8 cellular contexts compared by ENCODE assay signal in the genomic region with DNA sequence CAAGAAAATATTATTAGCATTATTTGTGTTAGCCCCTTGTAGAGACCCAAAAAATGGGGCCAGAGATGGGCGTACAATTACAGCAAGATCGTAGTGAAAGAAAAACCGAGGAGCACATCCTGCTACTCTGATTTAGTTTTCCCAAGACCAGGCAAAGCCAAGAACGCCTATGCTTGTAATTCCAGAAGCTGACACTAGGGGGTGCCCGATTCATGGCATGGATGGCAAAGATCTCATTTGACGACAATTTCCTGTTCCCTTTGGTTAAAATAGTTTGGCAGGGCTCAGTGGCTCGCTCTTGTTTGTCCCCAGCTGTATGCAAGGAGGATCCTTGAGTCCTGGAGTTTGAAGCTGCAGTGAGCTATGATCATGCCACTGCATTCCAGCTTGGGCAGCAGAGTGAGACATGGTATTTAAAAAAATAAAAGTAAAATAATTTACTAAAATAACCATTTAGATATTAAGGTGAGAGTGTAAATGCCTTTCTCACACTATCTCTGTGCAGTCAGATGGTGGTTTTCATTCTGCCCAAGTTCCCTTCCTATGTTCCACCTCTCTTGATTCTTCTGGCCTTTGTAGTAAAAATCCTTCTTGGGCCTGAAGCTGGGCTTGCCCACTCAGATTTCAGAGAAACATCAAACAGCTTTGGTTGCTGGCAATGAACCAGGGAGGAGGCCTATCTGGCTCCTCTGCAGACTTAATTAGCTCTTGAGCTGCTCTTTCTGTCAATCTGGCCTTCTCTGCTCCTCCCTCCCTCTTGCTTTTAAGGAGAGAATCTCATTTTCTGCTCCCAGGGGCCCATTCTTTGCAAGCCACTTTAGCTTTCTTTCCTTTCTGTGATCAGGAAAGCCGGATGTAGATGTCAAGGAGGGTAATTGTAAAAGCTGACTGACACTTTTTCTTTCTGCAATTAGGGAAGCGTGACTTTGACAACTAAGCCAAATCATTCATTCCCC. TPM values are rescaled to one million over a fixed set of nuclear protein-coding genes. Genes with fewer than 3 reads are reported as not detected.
DNase-seq lines count a peak whose midpoint lies in the region; ATAC-seq and TF ChIP-seq lines count a peak whose summit lies in the region.

No MANE protein-coding gene starts in this region.

- H3K9me3 ChIP-seq in CD4-positive, alpha-beta T cell (ENCODE audit: control insufficient read depth, low read length), result peaks cover 5% of the 10 kb centered on the region
- no peaks in the 10 kb centered on the region; the same call in 1 of the 2 replicates for H3K9me3 ChIP-seq in IMR-90 (ENCODE audit: control insufficient read depth, insufficient read depth, low read length)

- H3K27me3 Mint-ChIP-seq in CD4-positive, alpha-beta T cell, result no peaks in the 10 kb centered on the region
- H3K27me3 Mint-ChIP-seq in activated CD4-positive, alpha-beta T cell treated with anti-CD3 and anti-CD28 coated beads for 36 hours, result no peaks in the 10 kb centered on the region
- no peaks in the 10 kb centered on the region for H3K27me3 Mint-ChIP-seq in activated T-helper 2 cell treated with anti-CD3 and anti-CD28 coated beads, Interferon-gamma antibody, Interleukin-2, Interleukin-4, amounts not matched to agents 10 μg/mL and 5 μg/mL and 100 μg/mL, durations not matched to agents 14 hours and 24 hours and 36 hours (ENCODE audit: low read depth)

- intact Hi-C loops in CD4-positive, alpha-beta T cell (cut with DNase I, micrococcal nuclease), result no loop called here
- intact Hi-C loops in IMR-90 (cut with micrococcal nuclease), result no loop called here
- intact Hi-C loops in activated CD4-positive, alpha-beta T cell treated with anti-CD3 and anti-CD28 coated beads for 36 hours (cut with DNase I, micrococcal nuclease), result loop anchor here (1.0 kb wide), 1 partner anchor 73 kb away; no protein-coding TSS in a partner anchor
- intact Hi-C loops in activated T-helper 2 cell treated with anti-CD3 and anti-CD28 coated beads, Interferon-gamma antibody, Interleukin-2, Interleukin-4, amounts not matched to agents 10 μg/mL and 5 μg/mL and 100 μg/mL, durations not matched to agents 14 hours and 24 hours and 36 hours (cut with micrococcal nuclease), result loop anchor here (1.0 kb wide), 1 partner anchor 73 kb away; no protein-coding TSS in a partner anchor

- H3K36me3 ChIP-seq in IMR-90 (ENCODE audit: control insufficient read depth, insufficient read depth, low read length), result no peaks in the 10 kb centered on the region

- H3K9me1 ChIP-seq in IMR-90 (ENCODE audit: insufficient read depth, low read length), result no peaks in the 10 kb centered on the region

- no CpG with 5 or more reads among the region's 9 CpGs for WGBS in IMR-90 (ENCODE audit: extremely low coverage in 2 of 2, insufficient read length in 1 of 2), 2 experiments

- H2BK20ac ChIP-seq in IMR-90 (ENCODE audit: low read depth, low read length), result no peak overlapping the region

- H3K4ac ChIP-seq in IMR-90 (ENCODE audit: low read depth, low read length), result no peak overlapping the region

- H3K27ac ChIP-seq in CD4-positive, alpha-beta T cell (ENCODE audit: low read depth, low read length), result no peak overlapping the region
- H3K27ac ChIP-seq in IMR-90 (ENCODE audit: insufficient read depth, low read length), result no peak overlapping the region

- H2AK9ac ChIP-seq in IMR-90 (replicated peaks; ENCODE audit: low read depth, low read length, poor library complexity), result no peak overlapping the region

- in situ Hi-C loops in IMR-90 (cut with MboI; ENCODE audit: low sequenced_read_pairs), result no loop called here

- no peak overlapping the region for H3K4me2 ChIP-seq in IMR-90 (ENCODE audit: low read depth, low read length)

- POLR2A ChIA-PET in CD4-positive, alpha-beta T cell (lab: Charles Lee), result no interaction called here
- POLR2A ChIA-PET in IMR-90 (lab: Charles Lee; ENCODE audit: unreplicated experiment), result no interaction called here
- POLR2A ChIA-PET in activated CD4-positive, alpha-beta T cell treated with anti-CD3 and anti-CD28 coated beads for 36 hours (lab: Charles Lee), result no interaction called here

- no peak overlapping the region for H2AK5ac ChIP-seq in IMR-90 (ENCODE audit: low read depth, low read length)

- no peak overlapping the region for H2BK120ac ChIP-seq in IMR-90 (ENCODE audit: low read depth, low read length)

- H3K4me1 Mint-ChIP-seq in CD4-positive, alpha-beta T cell (ENCODE audit: low read depth), result no peaks in the 10 kb centered on the region
- H3K4me1 Mint-ChIP-seq in activated CD4-positive, alpha-beta T cell treated with anti-CD3 and anti-CD28 coated beads for 36 hours, result no peaks in the 10 kb centered on the region
- no peaks in the 10 kb centered on the region for H3K4me1 Mint-ChIP-seq in activated T-helper 2 cell treated with anti-CD3 and anti-CD28 coated beads, Interferon-gamma antibody, Interleukin-2, Interleukin-4, amounts not matched to agents 10 μg/mL and 5 μg/mL and 100 μg/mL, durations not matched to agents 14 hours and 24 hours and 36 hours (ENCODE audit: low read depth)

- no peak overlapping the region for H3K56ac ChIP-seq in IMR-90 (ENCODE audit: extremely low read depth, insufficient read depth, low read length)

- no peak overlapping the region for H2AFZ ChIP-seq in IMR-90 (replicated peaks; ENCODE audit: low read length, poor library complexity)

- H4K5ac ChIP-seq in IMR-90 (ENCODE audit: low read depth, low read length), result no peak overlapping the region

- ATAC-seq in CD4-positive, alpha-beta T cell (ENCODE audit: poor library complexity), result no peak
- no peak for ATAC-seq in IMR-90 (ENCODE audit: low read depth)
- ATAC-seq in activated CD4-positive, alpha-beta T cell treated with anti-CD3 and anti-CD28 coated beads for 36 hours, result no peak
- ATAC-seq in HG03342 (IDR thresholded peaks at IDR 0.05; ENCODE audit: unreplicated experiment), result no peak

- dilution Hi-C loops in IMR-90 (cut with HindIII; ENCODE audit: low sequenced_read_pairs, unreplicated experiment), result no loop called here

- no peak overlapping the region for H3K23ac ChIP-seq in IMR-90 (ENCODE audit: low read depth, low read length)

- H3K14ac ChIP-seq in IMR-90 (replicated peaks; ENCODE audit: low read depth, low read length), result no peak overlapping the region

- TF ChIP-seq RAD21 in IMR-90 (IDR thresholded peaks at IDR 0.05; ENCODE audit: low read length), result peak; percentile 6; the same call in 1 of the 2 replicates

- H4K20me1 ChIP-seq in IMR-90 (ENCODE audit: insufficient read depth, low read length), result no peaks in the 10 kb centered on the region

- peak; percentile 51 for TF ChIP-seq CTCF in CD4-positive, alpha-beta T cell (IDR thresholded peaks at IDR 0.05)
- TF ChIP-seq CTCF in IMR-90 (conservative IDR thresholded peaks at IDR 0.05; ENCODE audit: low read depth, low read length) (peak; percentile 29; the same call in 1 of the 2 replicates), fibroblast of mammary gland (conservative IDR thresholded peaks at IDR 0.05; ENCODE audit: control insufficient read depth, insufficient read depth, low read depth, low read length) (peak; percentile 80)

- H3K18ac ChIP-seq in IMR-90 (ENCODE audit: low read depth, low read length), result no peak overlapping the region

- BruUV-seq in IMR-90 (replicated peaks; lab: Mats Ljungman, UMichigan), result no TSS peak

- CTCF ChIA-PET in CD4-positive, alpha-beta T cell (lab: Charles Lee), result interaction anchor here (1.0 to 1.2 kb wide), 2 partner anchors 9 to 18 kb away, joined by 3 read pairs; no protein-coding TSS in a partner anchor
- CTCF ChIA-PET in IMR-90 (lab: Yijun Ruan, JAX), result interaction anchor here (0.6 to 1.0 kb wide), 3 partner anchors 10 to 21 kb away, joined by 3 to 4 read pairs (median 4); no protein-coding TSS in a partner anchor
- CTCF ChIA-PET in activated CD4-positive, alpha-beta T cell treated with anti-CD3 and anti-CD28 coated beads for 36 hours (lab: Charles Lee), result interaction anchor here (0.6 to 2.8 kb wide), 16 partner anchors 8 to 215 kb away, joined by 3 to 15 read pairs (median 3); no protein-coding TSS in a partner anchor

- peaks cover 7% of the 10 kb centered on the region for H3K9me3 Mint-ChIP-seq in CD4-positive, alpha-beta T cell
- peaks cover 9% of the 10 kb centered on the region for H3K9me3 Mint-ChIP-seq in activated CD4-positive, alpha-beta T cell treated with anti-CD3 and anti-CD28 coated beads for 36 hours (ENCODE audit: low read depth)
- H3K9me3 Mint-ChIP-seq in activated T-helper 2 cell treated with anti-CD3 and anti-CD28 coated beads, Interferon-gamma antibody, Interleukin-2, Interleukin-4, amounts not matched to agents 10 μg/mL and 5 μg/mL and 100 μg/mL, durations not matched to agents 14 hours and 24 hours and 36 hours, result peaks cover 20% of the 10 kb centered on the region

- H3K9ac ChIP-seq in IMR-90 (ENCODE audit: low read depth, low read length), result no peak overlapping the region

- peak in 2 of 10 experiments; percentile 5 to 9 for DNase-seq in CD4-positive, alpha-beta T cell
- DNase-seq in IMR-90 (peak; percentile 15), fibroblast of mammary gland (ENCODE audit: low read depth) (peak; percentile 37), GM19240 (ENCODE audit: insufficient read length, low spot score) (no peak)
- DNase-seq in activated CD4-positive, alpha-beta T cell treated with anti-CD3 and anti-CD28 coated beads for 36 hours, result peak; percentile 75
- peak; percentile 16 for DNase-seq in stimulated activated CD4-positive, alpha-beta T cell treated with anti-CD3 and anti-CD28 coated beads, Interleukin-12 subunit alpha, Interleukin-12 subunit beta, amount 100 ng/mL, for 4 hours
- no peak for DNase-seq in activated T-helper 2 cell treated with anti-CD3 and anti-CD28 coated beads, Interferon-gamma antibody, Interleukin-2, Interleukin-4, amounts not matched to agents 10 μg/mL and 5 μg/mL and 100 μg/mL, durations not matched to agents 14 hours and 24 hours and 36 hours (ENCODE audit: low spot score)

- H3K79me1 ChIP-seq in IMR-90 (ENCODE audit: low read depth in 1 of 2, low read length in 2 of 2), result no peaks in the 10 kb centered on the region

- TF ChIP-seq POLR2A in IMR-90 (IDR thresholded peaks at IDR 0.05; ENCODE audit: low read depth, low read length), result no peak

- no peak overlapping the region for H2BK15ac ChIP-seq in IMR-90 (ENCODE audit: low read depth, low read length)

- no peaks in the 10 kb centered on the region for H3K27me3 ChIP-seq in CD4-positive, alpha-beta T cell (ENCODE audit: control insufficient read depth, insufficient read depth, low read length)
- H3K27me3 ChIP-seq in IMR-90 (ENCODE audit: control insufficient read depth, insufficient read depth, low read length), result no peaks in the 10 kb centered on the region

- no peaks in the 10 kb centered on the region for H3K4me1 ChIP-seq in IMR-90 (ENCODE audit: control insufficient read depth, insufficient read depth, low read length)

- H4K8ac ChIP-seq in IMR-90 (ENCODE audit: low read depth in 2 of 2, low read length in 2 of 2), result no peak overlapping the region

- no peak overlapping the region for H3K27ac Mint-ChIP-seq in CD4-positive, alpha-beta T cell
- H3K27ac Mint-ChIP-seq in activated CD4-positive, alpha-beta T cell treated with anti-CD3 and anti-CD28 coated beads for 36 hours, result no peak overlapping the region
- no peak overlapping the region for H3K27ac Mint-ChIP-seq in activated T-helper 2 cell treated with anti-CD3 and anti-CD28 coated beads, Interferon-gamma antibody, Interleukin-2, Interleukin-4, amounts not matched to agents 10 μg/mL and 5 μg/mL and 100 μg/mL, durations not matched to agents 14 hours and 24 hours and 36 hours

- H3K36me3 Mint-ChIP-seq in CD4-positive, alpha-beta T cell (ENCODE audit: low read depth), result no peaks in the 10 kb centered on the region
- H3K36me3 Mint-ChIP-seq in activated CD4-positive, alpha-beta T cell treated with anti-CD3 and anti-CD28 coated beads for 36 hours (ENCODE audit: low read depth), result peaks cover 6% of the 10 kb centered on the region
- no peaks in the 10 kb centered on the region for H3K36me3 Mint-ChIP-seq in activated T-helper 2 cell treated with anti-CD3 and anti-CD28 coated beads, Interferon-gamma antibody, Interleukin-2, Interleukin-4, amounts not matched to agents 10 μg/mL and 5 μg/mL and 100 μg/mL, durations not matched to agents 14 hours and 24 hours and 36 hours (ENCODE audit: low read depth)

- H3K4me3 Mint-ChIP-seq in CD4-positive, alpha-beta T cell, result no peak overlapping the region
- H3K4me3 Mint-ChIP-seq in activated CD4-positive, alpha-beta T cell treated with anti-CD3 and anti-CD28 coated beads for 36 hours, result no peak overlapping the region
- H3K4me3 Mint-ChIP-seq in activated T-helper 2 cell treated with anti-CD3 and anti-CD28 coated beads, Interferon-gamma antibody, Interleukin-2, Interleukin-4, amounts not matched to agents 10 μg/mL and 5 μg/mL and 100 μg/mL, durations not matched to agents 14 hours and 24 hours and 36 hours (ENCODE audit: low read depth), result no peak overlapping the region

- H3K4me3 ChIP-seq in IMR-90 (ENCODE audit: insufficient read depth, low read depth, low read length), result no peak overlapping the region
- H3K4me3 ChIP-seq in fibroblast of mammary gland (ENCODE audit: control insufficient read depth, low read depth, low read length), result no peak overlapping the region

- H4K91ac ChIP-seq in IMR-90 (ENCODE audit: insufficient read depth, low read depth, low read length), result no peak overlapping the region

- no peak overlapping the region for H2BK5ac ChIP-seq in IMR-90 (ENCODE audit: low read depth, low read length, poor library complexity, severe bottlenecking)

RNA-seq across cellular contexts. Expression of a gene that starts 31.2 kb away (rescaled TPM):
- not detected for total RNA-seq in CD4-positive, alpha-beta T cell
- total RNA-seq in IMR-90 (2012; rRNA removed), result not detected in 2 replicates
- not detected in 2 replicates for polyA plus RNA-seq in IMR-90 (2012; rRNA removed)
- not detected in 2 replicates for polyA plus RNA-seq in IMR-90 (2012; cell fraction: cytosol; rRNA removed)
- polyA plus RNA-seq in IMR-90 (2012; cell fraction: nucleus; rRNA removed; ENCODE audit: low replicate concordance), result not detected in 2 replicates
- not detected for total RNA-seq in activated CD4-positive, alpha-beta T cell treated with anti-CD3 and anti-CD28 coated beads for 36 hours
- total RNA-seq in activated T-helper 2 cell treated with anti-CD3 and anti-CD28 coated beads, Interferon-gamma antibody, Interleukin-2, Interleukin-4, amounts not matched to agents 10 μg/mL and 5 μg/mL and 100 μg/mL, durations not matched to agents 14 hours and 24 hours and 36 hours, result not detected in 2 replicates

RNA-seq across cellular contexts. Expression of a gene that starts 42.9 kb away (rescaled TPM):
- 1 to 10 TPM; 2.9 to 3.2 TPM for total RNA-seq in CD4-positive, alpha-beta T cell
- 1.1 and 1.7 TPM in 2 replicates for total RNA-seq in IMR-90 (2012; rRNA removed)
- polyA plus RNA-seq in IMR-90 (2012; rRNA removed), result 1.3 and 1.9 TPM in 2 replicates
- polyA plus RNA-seq in IMR-90 (2012; cell fraction: cytosol; rRNA removed), result 0.73 and 2.1 TPM in 2 replicates
- 1.3 and 4.7 TPM in 2 replicates for polyA plus RNA-seq in IMR-90 (2012; cell fraction: nucleus; rRNA removed; ENCODE audit: low replicate concordance)
- 1 to 10 TPM; 1.1 to 2.1 TPM for total RNA-seq in activated CD4-positive, alpha-beta T cell treated with anti-CD3 and anti-CD28 coated beads for 36 hours
- 0.21 and 0.90 TPM in 2 replicates for total RNA-seq in activated T-helper 2 cell treated with anti-CD3 and anti-CD28 coated beads, Interferon-gamma antibody, Interleukin-2, Interleukin-4, amounts not matched to agents 10 μg/mL and 5 μg/mL and 100 μg/mL, durations not matched to agents 14 hours and 24 hours and 36 hours

Comparison
In these comparisons a context has a peak if more than half of its experiments do, and no peak if none do; other contexts are left out.
1. DNase-seq: peak in IMR-90 (single experiment), activated CD4-positive, alpha-beta T cell treated with anti-CD3 and anti-CD28 coated beads for 36 hours (single experiment), fibroblast of mammary gland (single experiment) and stimulated activated CD4-positive, alpha-beta T cell treated with anti-CD3 and anti-CD28 coated beads, Interleukin-12 subunit alpha, Interleukin-12 subunit beta, amount 100 ng/mL, for 4 hours (single experiment); none in activated T-helper 2 cell treated with anti-CD3 and anti-CD28 coated beads, Interferon-gamma antibody, Interleukin-2, Interleukin-4, amounts not matched to agents 10 μg/mL and 5 μg/mL and 100 μg/mL, durations not matched to agents 14 hours and 24 hours and 36 hours (single experiment) and GM19240 (single experiment).
2. CTCF ChIP-seq: peak in every context shown above with its lines; median percentile 80 in fibroblast of mammary gland; 51 in CD4-positive, alpha-beta T cell; 29 in IMR-90.
3. intact Hi-C loops: an anchor here in activated CD4-positive, alpha-beta T cell treated with anti-CD3 and anti-CD28 coated beads for 36 hours (1.0 kb wide) and activated T-helper 2 cell treated with anti-CD3 and anti-CD28 coated beads, Interferon-gamma antibody, Interleukin-2, Interleukin-4, amounts not matched to agents 10 μg/mL and 5 μg/mL and 100 μg/mL, durations not matched to agents 14 hours and 24 hours and 36 hours (1.0 kb wide); none called in CD4-positive, alpha-beta T cell and IMR-90.